ENCODE assay signal across 26 cellular contexts in the genomic region with DNA sequence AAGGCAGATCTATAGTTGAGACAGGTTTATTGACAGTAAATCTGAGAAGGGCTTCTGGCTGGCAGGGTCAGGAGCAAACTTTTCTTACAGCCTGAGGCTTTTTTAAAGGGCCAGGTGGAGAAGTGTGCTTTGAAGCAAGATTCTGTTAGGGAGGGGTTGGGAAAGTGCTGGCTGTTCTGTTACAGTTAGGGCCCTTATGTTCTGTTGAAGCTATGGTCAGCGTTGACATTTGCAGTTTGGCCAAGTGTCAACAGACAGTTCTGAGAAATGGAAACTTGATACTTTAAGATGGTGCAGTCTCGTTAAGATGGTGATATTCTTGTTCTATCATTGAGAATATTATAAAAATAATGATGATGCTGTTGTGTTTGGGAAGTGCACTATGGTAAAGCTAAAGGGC.
"Had no signal": no experiment of that assay in that cellular context is flagged by ENCODE, and none has a peak within 500 bp of the region (broad histone marks: within the 10 kb centered on the region; RNA-seq: fewer than 3 reads in every experiment).

No MANE protein-coding gene starts in this region.

- H3K27ac ChIP-seq: HL-60, KMS-11, PC-9, Peyer's patch, SJSA1, SK-N-MC had no signal

- H3K27me3 ChIP-seq: Peyer's patch, SJSA1 had no signal

- H3K9me3 ChIP-seq: Peyer's patch, SJSA1 had no signal

- H3K36me3 ChIP-seq: Peyer's patch, SJSA1 had no signal

- ATAC-seq: K562 had no signal

- H2AFZ ChIP-seq: PC-9 had no signal

- H3K4me1 ChIP-seq: Peyer's patch, SJSA1 had no signal

- H3K4me3 ChIP-seq: K562, PC-9, Peyer's patch, SJSA1, SK-N-MC had no signal

- H3K9ac ChIP-seq: KMS-11 had no signal

- DNase-seq: Kasumi-1; MV-4-11; NCI-H1048; NCI-H1105; NCI-H1417; NCI-H1436 treated with DMSO at 0.1 percent for 48 hours; NCI-H1694; NCI-H187 treated with DMSO at 0.1 percent for 48 hours; NCI-H2029 treated with DMSO at 0.1 percent for 48 hours; NCI-H2171 treated with DMSO at 0.1 percent for 48 hours; NCI-H226; NCI-H446; NCI-H510A; NCI-H524 treated with DMSO at 0.1 percent for 48 hours; NCI-H69; NCI-H774; NK-92 treated with Interleukin-12 subunit alpha and Interleukin-12 subunit beta, amount 100 ng/mL, for 24 hours; PC-9; Peyer's patch; Right ventricle myocardium superior; SIG-M5 had no signal

- H3K4me2 ChIP-seq: KMS-11, PC-9 had no signal
